1 cellular context compared by ENCODE assay signal in the genomic region with DNA sequence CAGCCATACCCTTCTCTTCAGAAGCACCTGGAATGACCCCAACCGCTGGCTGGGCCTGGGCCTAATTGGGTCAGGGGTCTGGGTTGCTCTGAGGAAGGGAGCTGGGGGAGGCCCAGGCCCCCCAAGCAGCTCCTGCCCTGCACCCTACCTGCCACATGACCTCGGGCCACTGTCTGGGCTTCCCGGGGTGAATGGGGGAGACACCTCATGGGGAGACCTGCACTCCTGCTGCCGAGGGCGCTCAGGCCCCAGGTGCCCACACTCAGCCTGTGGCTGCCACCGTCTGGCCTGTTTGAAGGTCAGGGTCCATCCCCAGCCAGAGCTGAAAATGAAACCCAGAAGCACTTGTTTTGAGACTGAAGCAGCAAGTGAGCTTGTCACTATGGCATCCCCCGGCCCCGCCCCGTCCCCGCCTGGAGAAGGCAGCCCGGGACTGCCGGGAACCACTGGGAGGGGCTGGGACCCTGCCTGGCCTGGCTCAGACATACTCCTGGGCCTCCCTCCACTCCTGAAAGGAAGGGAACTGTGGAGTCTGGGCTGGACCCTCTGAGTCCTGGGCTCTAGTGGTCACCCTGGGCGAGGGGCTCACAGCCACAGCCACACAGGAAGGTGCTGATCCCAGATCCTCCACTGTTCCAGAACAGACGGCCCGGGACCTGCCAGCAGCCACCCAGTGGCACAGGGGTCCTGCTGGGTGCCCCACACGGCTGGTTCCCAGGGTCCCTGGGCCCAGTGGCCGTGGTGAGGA.
TF ChIP-seq lines count a peak whose summit lies in the region.

No MANE protein-coding gene starts in this region.

TF ChIP-seq in HepG2, 621 proteins besides CTCF, POLR2A, EP300 and RAD21 (continued from another document and continues in another):
- TF ChIP-seq ARID5B (CRISPR knock-in tag; IDR thresholded peaks at IDR 0.05): peak; percentile 57
- TF ChIP-seq, protein P1, sequence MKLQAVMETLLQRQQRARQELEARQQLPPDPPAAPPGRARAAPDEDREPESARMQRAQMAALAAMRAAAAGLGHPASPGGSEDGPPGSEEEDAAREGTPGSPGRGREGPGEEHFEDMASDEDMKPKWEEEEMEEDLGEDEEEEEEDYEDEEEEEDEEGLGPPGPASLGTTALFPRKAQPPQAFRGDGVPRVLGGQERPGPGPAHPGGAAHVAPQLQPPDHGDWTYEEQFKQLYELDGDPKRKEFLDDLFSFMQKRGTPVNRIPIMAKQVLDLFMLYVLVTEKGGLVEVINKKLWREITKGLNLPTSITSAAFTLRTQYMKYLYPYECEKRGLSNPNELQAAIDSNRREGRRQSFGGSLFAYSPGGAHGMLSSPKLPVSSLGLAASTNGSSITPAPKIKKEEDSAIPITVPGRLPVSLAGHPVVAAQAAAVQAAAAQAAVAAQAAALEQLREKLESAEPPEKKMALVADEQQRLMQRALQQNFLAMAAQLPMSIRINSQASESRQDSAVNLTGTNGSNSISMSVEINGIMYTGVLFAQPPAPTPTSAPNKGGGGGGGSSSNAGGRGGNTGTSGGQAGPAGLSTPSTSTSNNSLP (IDR thresholded peaks at IDR 0.05; ENCODE audit: low read depth, low read length): no peak
- TF ChIP-seq, protein P2, sequence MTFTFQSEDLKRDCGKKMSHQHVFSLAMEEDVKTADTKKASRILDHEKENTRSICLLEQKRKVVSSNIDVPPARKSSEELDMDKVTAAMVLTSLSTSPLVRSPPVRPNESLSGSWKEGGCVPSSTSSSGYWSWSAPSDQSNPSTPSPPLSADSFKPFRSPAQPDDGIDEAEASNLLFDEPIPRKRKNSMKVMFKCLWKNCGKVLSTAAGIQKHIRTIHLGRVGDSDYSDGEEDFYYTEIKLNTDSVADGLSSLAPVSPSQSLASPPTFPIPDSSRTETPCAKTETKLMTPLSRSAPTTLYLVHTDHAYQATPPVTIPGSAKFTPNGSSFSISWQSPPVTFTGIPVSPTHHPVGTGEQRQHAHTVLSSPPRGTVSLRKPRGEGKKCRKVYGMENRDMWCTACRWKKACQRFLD (CRISPR knock-in tag; IDR thresholded peaks at IDR 0.05; ENCODE audit: borderline replicate concordance): no peak
- TF ChIP-seq KLF16 (CRISPR knock-in tag; IDR thresholded peaks at IDR 0.05): peak in 1 of 2 experiments; percentile 32; a peak in 1 of 4 replicates
- TF ChIP-seq, protein P3, sequence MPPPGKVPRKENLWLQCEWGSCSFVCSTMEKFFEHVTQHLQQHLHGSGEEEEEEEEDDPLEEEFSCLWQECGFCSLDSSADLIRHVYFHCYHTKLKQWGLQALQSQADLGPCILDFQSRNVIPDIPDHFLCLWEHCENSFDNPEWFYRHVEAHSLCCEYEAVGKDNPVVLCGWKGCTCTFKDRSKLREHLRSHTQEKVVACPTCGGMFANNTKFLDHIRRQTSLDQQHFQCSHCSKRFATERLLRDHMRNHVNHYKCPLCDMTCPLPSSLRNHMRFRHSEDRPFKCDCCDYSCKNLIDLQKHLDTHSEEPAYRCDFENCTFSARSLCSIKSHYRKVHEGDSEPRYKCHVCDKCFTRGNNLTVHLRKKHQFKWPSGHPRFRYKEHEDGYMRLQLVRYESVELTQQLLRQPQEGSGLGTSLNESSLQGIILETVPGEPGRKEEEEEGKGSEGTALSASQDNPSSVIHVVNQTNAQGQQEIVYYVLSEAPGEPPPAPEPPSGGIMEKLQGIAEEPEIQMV (CRISPR knock-in tag; IDR thresholded peaks at IDR 0.05; ENCODE audit: low read depth): no peak
- TF ChIP-seq MED1 (CRISPR knock-in tag; IDR thresholded peaks at IDR 0.05): peak; percentile 56; the same call in 1 of the 2 replicates
- TF ChIP-seq NFIC (IDR thresholded peaks at IDR 0.05; ENCODE audit: low read length): no peak
- TF ChIP-seq, protein P4, sequence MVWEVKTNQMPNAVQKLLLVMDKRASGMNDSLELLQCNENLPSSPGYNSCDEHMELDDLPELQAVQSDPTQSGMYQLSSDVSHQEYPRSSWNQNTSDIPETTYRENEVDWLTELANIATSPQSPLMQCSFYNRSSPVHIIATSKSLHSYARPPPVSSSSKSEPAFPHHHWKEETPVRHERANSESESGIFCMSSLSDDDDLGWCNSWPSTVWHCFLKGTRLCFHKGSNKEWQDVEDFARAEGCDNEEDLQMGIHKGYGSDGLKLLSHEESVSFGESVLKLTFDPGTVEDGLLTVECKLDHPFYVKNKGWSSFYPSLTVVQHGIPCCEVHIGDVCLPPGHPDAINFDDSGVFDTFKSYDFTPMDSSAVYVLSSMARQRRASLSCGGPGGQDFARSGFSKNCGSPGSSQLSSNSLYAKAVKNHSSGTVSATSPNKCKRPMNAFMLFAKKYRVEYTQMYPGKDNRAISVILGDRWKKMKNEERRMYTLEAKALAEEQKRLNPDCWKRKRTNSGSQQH (CRISPR knock-in tag; IDR thresholded peaks at IDR 0.05; ENCODE audit: low read depth): no peak
- TF ChIP-seq, protein P5, sequence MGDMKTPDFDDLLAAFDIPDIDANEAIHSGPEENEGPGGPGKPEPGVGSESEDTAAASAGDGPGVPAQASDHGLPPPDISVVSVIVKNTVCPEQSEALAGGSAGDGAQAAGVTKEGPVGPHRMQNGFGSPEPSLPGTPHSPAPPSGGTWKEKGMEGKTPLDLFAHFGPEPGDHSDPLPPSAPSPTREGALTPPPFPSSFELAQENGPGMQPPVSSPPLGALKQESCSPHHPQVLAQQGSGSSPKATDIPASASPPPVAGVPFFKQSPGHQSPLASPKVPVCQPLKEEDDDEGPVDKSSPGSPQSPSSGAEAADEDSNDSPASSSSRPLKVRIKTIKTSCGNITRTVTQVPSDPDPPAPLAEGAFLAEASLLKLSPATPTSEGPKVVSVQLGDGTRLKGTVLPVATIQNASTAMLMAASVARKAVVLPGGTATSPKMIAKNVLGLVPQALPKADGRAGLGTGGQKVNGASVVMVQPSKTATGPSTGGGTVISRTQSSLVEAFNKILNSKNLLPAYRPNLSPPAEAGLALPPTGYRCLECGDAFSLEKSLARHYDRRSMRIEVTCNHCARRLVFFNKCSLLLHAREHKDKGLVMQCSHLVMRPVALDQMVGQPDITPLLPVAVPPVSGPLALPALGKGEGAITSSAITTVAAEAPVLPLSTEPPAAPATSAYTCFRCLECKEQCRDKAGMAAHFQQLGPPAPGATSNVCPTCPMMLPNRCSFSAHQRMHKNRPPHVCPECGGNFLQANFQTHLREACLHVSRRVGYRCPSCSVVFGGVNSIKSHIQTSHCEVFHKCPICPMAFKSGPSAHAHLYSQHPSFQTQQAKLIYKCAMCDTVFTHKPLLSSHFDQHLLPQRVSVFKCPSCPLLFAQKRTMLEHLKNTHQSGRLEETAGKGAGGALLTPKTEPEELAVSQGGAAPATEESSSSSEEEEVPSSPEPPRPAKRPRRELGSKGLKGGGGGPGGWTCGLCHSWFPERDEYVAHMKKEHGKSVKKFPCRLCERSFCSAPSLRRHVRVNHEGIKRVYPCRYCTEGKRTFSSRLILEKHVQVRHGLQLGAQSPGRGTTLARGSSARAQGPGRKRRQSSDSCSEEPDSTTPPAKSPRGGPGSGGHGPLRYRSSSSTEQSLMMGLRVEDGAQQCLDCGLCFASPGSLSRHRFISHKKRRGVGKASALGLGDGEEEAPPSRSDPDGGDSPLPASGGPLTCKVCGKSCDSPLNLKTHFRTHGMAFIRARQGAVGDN (CRISPR knock-in tag; IDR thresholded peaks at IDR 0.05): peak; percentile 90
- 0 out of 2 replicates have a peak, but pooled peaks have one; percentile 61 for TF ChIP-seq ZBTB42 (CRISPR knock-in tag; IDR thresholded peaks at IDR 0.05)
- TF ChIP-seq ZNF766 (CRISPR knock-in tag; IDR thresholded peaks at IDR 0.05; ENCODE audit: borderline replicate concordance): no peak
- TF ChIP-seq ZNF749 (CRISPR knock-in tag; IDR thresholded peaks at IDR 0.05; ENCODE audit: borderline replicate concordance): no peak
- no peak for TF ChIP-seq ATRX (CRISPR knock-in tag; IDR thresholded peaks at IDR 0.05; ENCODE audit: borderline replicate concordance)
- TF ChIP-seq NFE2L1 (CRISPR knock-in tag; IDR thresholded peaks at IDR 0.05; ENCODE audit: borderline replicate concordance): no peak
- no peak for TF ChIP-seq NKX3-1 (CRISPR knock-in tag; IDR thresholded peaks at IDR 0.05)
- peak; percentile 56; the same call in 1 of the 2 replicates for TF ChIP-seq HOXA5 (CRISPR knock-in tag; IDR thresholded peaks at IDR 0.05)
- TF ChIP-seq ZNF552 (CRISPR knock-in tag; IDR thresholded peaks at IDR 0.05; ENCODE audit: borderline replicate concordance): no peak
- peak; percentile 73; the same call in 1 of the 2 replicates for TF ChIP-seq ZSCAN9 (CRISPR knock-in tag; IDR thresholded peaks at IDR 0.05; ENCODE audit: borderline replicate concordance)
- TF ChIP-seq KLF12 (CRISPR knock-in tag; IDR thresholded peaks at IDR 0.05; ENCODE audit: borderline replicate concordance): peak; percentile 24; the same call in 1 of the 2 replicates
- peak; percentile 78; the same call in 1 of the 2 replicates for TF ChIP-seq ZNF792 (CRISPR knock-in tag; IDR thresholded peaks at IDR 0.05)
- TF ChIP-seq ZNF530 (CRISPR knock-in tag; IDR thresholded peaks at IDR 0.05; ENCODE audit: low read depth): no peak
- TF ChIP-seq ZNF724P (CRISPR knock-in tag; IDR thresholded peaks at IDR 0.05; ENCODE audit: borderline replicate concordance): peak; percentile 76; the same call in 1 of the 2 replicates
- TF ChIP-seq MNT (IDR thresholded peaks at IDR 0.05): no peak
- no peak for TF ChIP-seq GPN1 (CRISPR knock-in tag; IDR thresholded peaks at IDR 0.05; ENCODE audit: borderline replicate concordance)
- TF ChIP-seq SAP130 (CRISPR knock-in tag; IDR thresholded peaks at IDR 0.05; ENCODE audit: low read depth): peak; percentile 78
- peak; percentile 60 for TF ChIP-seq NCOA2 (CRISPR knock-in tag; IDR thresholded peaks at IDR 0.05)
- TF ChIP-seq CEBPG (CRISPR knock-in tag; IDR thresholded peaks at IDR 0.05): 0 out of 2 replicates have a peak, but pooled peaks have one; percentile 4
- no peak for TF ChIP-seq PHF5A (CRISPR knock-in tag; IDR thresholded peaks at IDR 0.05; ENCODE audit: low read depth, unreplicated experiment)
- no peak for TF ChIP-seq NFE2 (CRISPR knock-in tag; IDR thresholded peaks at IDR 0.05)
- peak; percentile 76; the same call in 1 of the 2 replicates for TF ChIP-seq ZNF280D (CRISPR knock-in tag; IDR thresholded peaks at IDR 0.05)
- TF ChIP-seq TEF (CRISPR knock-in tag; IDR thresholded peaks at IDR 0.05): no peak
- 0 out of 2 replicates have a peak, but pooled peaks have one; percentile 53 for TF ChIP-seq ZNF547 (CRISPR knock-in tag; IDR thresholded peaks at IDR 0.05)
- TF ChIP-seq FOXK1 (CRISPR knock-in tag; IDR thresholded peaks at IDR 0.05; ENCODE audit: borderline replicate concordance, low read depth): no peak
